Comparison of ENCODE assay signal across 10 cellular contexts in the genomic region with DNA sequence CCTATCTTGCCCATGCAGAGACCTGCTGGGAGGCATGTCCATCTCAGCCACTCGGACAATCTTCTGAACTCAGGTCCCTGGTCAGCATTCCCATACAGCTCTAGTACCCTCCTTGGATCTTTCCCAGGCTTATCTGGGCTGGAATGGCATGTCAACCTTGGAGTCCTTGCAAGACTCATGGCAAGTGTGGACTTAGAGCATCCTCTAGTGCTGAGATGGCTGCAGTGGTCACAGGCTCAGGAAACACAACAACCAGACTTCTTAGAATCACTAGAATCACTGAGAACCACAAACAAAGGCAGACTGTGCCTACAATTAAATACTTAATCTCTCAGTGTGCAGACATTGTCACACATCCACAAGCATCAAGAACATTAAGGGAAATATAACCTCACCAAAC.
DNase-seq lines count a peak whose midpoint lies in the region; ATAC-seq and TF ChIP-seq lines count a peak whose summit lies in the region.
"Had no signal": no experiment of that assay in that cellular context is flagged by ENCODE, and none has a peak within 500 bp of the region (broad histone marks: within the 10 kb centered on the region; RNA-seq: fewer than 3 reads in every experiment).

No MANE protein-coding gene starts in this region.

- intact Hi-C loops in Caco-2 (cut with micrococcal nuclease; ENCODE audit: unreplicated experiment) = no loop called here
- intact Hi-C loops in natural killer cell (cut with micrococcal nuclease) = no loop called here

- no peaks in the 10 kb centered on the region for H3K27me3 ChIP-seq in Caco-2 (replicated peaks; ENCODE audit: control insufficient read depth, insufficient read depth, low read length)

- POLR2A ChIA-PET in Caco-2 (lab: Charles Lee) (no interaction called here), HEK293 (lab: Yijun Ruan, JAX) (no interaction called here)
- POLR2A ChIA-PET in naive thymus-derived CD8-positive, alpha-beta T cell (lab: Charles Lee) = no interaction called here

- no peak overlapping the region for H3K27ac ChIP-seq in HEK293 (ENCODE audit: extremely low read depth, low read depth, low read length)

- no peak for ATAC-seq in naive thymus-derived CD8-positive, alpha-beta T cell
- ATAC-seq in GM19328 (IDR thresholded peaks at IDR 0.05; ENCODE audit: unreplicated experiment) (no peak), natural killer cell (no peak)

- H3K9me3 ChIP-seq in Caco-2 (no peaks in the 10 kb centered on the region), HEK293 (ENCODE audit: control insufficient read depth, insufficient read depth, low read depth, low read length) (no peaks in the 10 kb centered on the region)

- TF ChIP-seq CTCF in Caco-2 (IDR thresholded peaks at IDR 0.05; ENCODE audit: insufficient read depth in 1 of 2, low read depth in 1 of 2, low read length in 1 of 2, severe bottlenecking in 1 of 2, unreplicated experiment in 1 of 2) (peak in 1 of 2 experiments; percentile 29), HEK293 (tag by site-specific recombination; IDR thresholded peaks at IDR 0.05) (peak; percentile 85), astrocyte of the cerebellum (IDR thresholded peaks at IDR 0.05; ENCODE audit: low read depth, low read length, missing control alignments) (peak; percentile 21), glutamatergic neuron (IDR thresholded peaks at IDR 0.05; ENCODE audit: partially characterized antibody, unreplicated experiment) (no peak), natural killer cell (IDR thresholded peaks at IDR 0.05) (no peak)

- DNase-seq in Caco-2 = peak; percentile 11 to 38
- no peak for DNase-seq in astrocyte of the cerebellum (ENCODE audit: low read depth)
- DNase-seq in left kidney (ENCODE audit: low read depth, low spot score) = peak; percentile 53
- DNase-seq in glutamatergic neuron = no peak
- DNase-seq in naive thymus-derived CD8-positive, alpha-beta T cell = no peak
- no peak for DNase-seq in natural killer cell
- DNase-seq: anterior cingulate cortex, Karpas-422 had no signal

- CTCF ChIA-PET in Caco-2 (lab: Charles Lee) (no interaction called here), HEK293 (lab: Yijun Ruan, JAX) (interaction anchor here (0.5 to 0.7 kb wide), 3 partner anchors 21 to 1884 kb away, joined by 3 to 5 read pairs (median 3); no protein-coding TSS in a partner anchor)

- in situ Hi-C loops in astrocyte of the cerebellum (cut with HindIII; ENCODE audit: low sequenced_read_pairs) = no loop called here

- H3K27ac Mint-ChIP-seq in Caco-2 (ENCODE audit: unreplicated experiment) = no peak overlapping the region
- no peak overlapping the region for H3K27ac Mint-ChIP-seq in glutamatergic neuron (ENCODE audit: unreplicated experiment)
- H3K27ac Mint-ChIP-seq in naive thymus-derived CD8-positive, alpha-beta T cell = no peak overlapping the region
- H3K27ac Mint-ChIP-seq in natural killer cell = no peak overlapping the region

- no TSS peak for BruUV-seq in Caco-2 (replicated peaks; lab: Mats Ljungman, UMichigan)

- H3K36me3 ChIP-seq in Caco-2 (ENCODE audit: control insufficient read depth, insufficient read depth, low read length) = no peaks in the 10 kb centered on the region
- no peaks in the 10 kb centered on the region for H3K36me3 ChIP-seq in HEK293 (ENCODE audit: control insufficient read depth in 2 of 2, insufficient read depth in 1 of 2, low read length in 2 of 2)

- H3K4me1 ChIP-seq in Caco-2 (no peaks in the 10 kb centered on the region), HEK293 (ENCODE audit: control insufficient read depth, insufficient read depth, low read length) (no peaks in the 10 kb centered on the region)

- H3K27me3 Mint-ChIP-seq in Caco-2 (ENCODE audit: insufficient read depth, unreplicated experiment) (peaks cover 3% of the 10 kb centered on the region), glutamatergic neuron (ENCODE audit: unreplicated experiment) (no peaks in the 10 kb centered on the region), natural killer cell (ENCODE audit: low read depth in 2 of 2) (peaks cover 22 to 45% of the 10 kb centered on the region in 2 donors)
- H3K27me3 Mint-ChIP-seq in naive thymus-derived CD8-positive, alpha-beta T cell = peaks cover 22 to 44% (median 31%) of the 10 kb centered on the region in 5 donors

- no peaks in the 10 kb centered on the region for H3K36me3 Mint-ChIP-seq in Caco-2 (ENCODE audit: insufficient read depth, unreplicated experiment)
- no peaks in the 10 kb centered on the region for H3K36me3 Mint-ChIP-seq in glutamatergic neuron (ENCODE audit: unreplicated experiment)
- H3K36me3 Mint-ChIP-seq in naive thymus-derived CD8-positive, alpha-beta T cell = no peaks in the 10 kb centered on the region
- H3K36me3 Mint-ChIP-seq in natural killer cell = no peaks in the 10 kb centered on the region

- H3K4me3 ChIP-seq in Caco-2 (ENCODE audit: low read depth, low read length) (no peak overlapping the region), HEK293 (ENCODE audit: low read depth, low read length) (no peak overlapping the region), astrocyte of the cerebellum (ENCODE audit: low read depth, low read length) (no peak overlapping the region)

- H3K4me1 Mint-ChIP-seq in Caco-2 (ENCODE audit: low read depth, unreplicated experiment) (no peaks in the 10 kb centered on the region), glutamatergic neuron (ENCODE audit: low read depth, unreplicated experiment) (no peaks in the 10 kb centered on the region), natural killer cell (no peaks in the 10 kb centered on the region)
- H3K4me1 Mint-ChIP-seq in naive thymus-derived CD8-positive, alpha-beta T cell = no peaks in the 10 kb centered on the region

- no peaks in the 10 kb centered on the region for H3K9me3 Mint-ChIP-seq in Caco-2 (ENCODE audit: unreplicated experiment)
- peaks cover 2% of the 10 kb centered on the region for H3K9me3 Mint-ChIP-seq in glutamatergic neuron (ENCODE audit: unreplicated experiment)
- peaks cover 0 to 8% (median 2%) of the 10 kb centered on the region in 9 donors for H3K9me3 Mint-ChIP-seq in naive thymus-derived CD8-positive, alpha-beta T cell
- H3K9me3 Mint-ChIP-seq in natural killer cell = no peaks in the 10 kb centered on the region

- H3K4me3 Mint-ChIP-seq in Caco-2 (ENCODE audit: unreplicated experiment) (no peak overlapping the region), glutamatergic neuron (ENCODE audit: unreplicated experiment) (no peak overlapping the region), natural killer cell (no peak overlapping the region)
- no peak overlapping the region for H3K4me3 Mint-ChIP-seq in naive thymus-derived CD8-positive, alpha-beta T cell

TF ChIP-seq in HEK293, 187 proteins besides CTCF, POLR2A, EP300 and RAD21:
- TF ChIP-seq ZBTB7A (tag by site-specific recombination; IDR thresholded peaks at IDR 0.05; ENCODE audit: low read depth) (no peak), ZNF654 (tag by site-specific recombination; IDR thresholded peaks at IDR 0.05; ENCODE audit: low read depth) (peak; percentile 52)
- TF ChIP-seq, protein P1, sequence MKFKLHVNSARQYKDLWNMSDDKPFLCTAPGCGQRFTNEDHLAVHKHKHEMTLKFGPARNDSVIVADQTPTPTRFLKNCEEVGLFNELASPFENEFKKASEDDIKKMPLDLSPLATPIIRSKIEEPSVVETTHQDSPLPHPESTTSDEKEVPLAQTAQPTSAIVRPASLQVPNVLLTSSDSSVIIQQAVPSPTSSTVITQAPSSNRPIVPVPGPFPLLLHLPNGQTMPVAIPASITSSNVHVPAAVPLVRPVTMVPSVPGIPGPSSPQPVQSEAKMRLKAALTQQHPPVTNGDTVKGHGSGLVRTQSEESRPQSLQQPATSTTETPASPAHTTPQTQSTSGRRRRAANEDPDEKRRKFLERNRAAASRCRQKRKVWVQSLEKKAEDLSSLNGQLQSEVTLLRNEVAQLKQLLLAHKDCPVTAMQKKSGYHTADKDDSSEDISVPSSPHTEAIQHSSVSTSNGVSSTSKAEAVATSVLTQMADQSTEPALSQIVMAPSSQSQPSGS (tag by site-specific recombination; IDR thresholded peaks at IDR 0.05; ENCODE audit: low read depth) = no peak

Comparison
In these comparisons a context has a peak if more than half of its experiments do, and no peak if none do; other contexts are left out.
1. DNase-seq: peak in Caco-2 (2 of 2) and left kidney (single experiment); none in astrocyte of the cerebellum (single experiment), glutamatergic neuron (single experiment), naive thymus-derived CD8-positive, alpha-beta T cell (0 of 10) and natural killer cell (single experiment).
2. CTCF ChIP-seq: peak in HEK293 (single experiment) and astrocyte of the cerebellum (single experiment); none in glutamatergic neuron (single experiment) and natural killer cell (single experiment).